In the genomic region with DNA sequence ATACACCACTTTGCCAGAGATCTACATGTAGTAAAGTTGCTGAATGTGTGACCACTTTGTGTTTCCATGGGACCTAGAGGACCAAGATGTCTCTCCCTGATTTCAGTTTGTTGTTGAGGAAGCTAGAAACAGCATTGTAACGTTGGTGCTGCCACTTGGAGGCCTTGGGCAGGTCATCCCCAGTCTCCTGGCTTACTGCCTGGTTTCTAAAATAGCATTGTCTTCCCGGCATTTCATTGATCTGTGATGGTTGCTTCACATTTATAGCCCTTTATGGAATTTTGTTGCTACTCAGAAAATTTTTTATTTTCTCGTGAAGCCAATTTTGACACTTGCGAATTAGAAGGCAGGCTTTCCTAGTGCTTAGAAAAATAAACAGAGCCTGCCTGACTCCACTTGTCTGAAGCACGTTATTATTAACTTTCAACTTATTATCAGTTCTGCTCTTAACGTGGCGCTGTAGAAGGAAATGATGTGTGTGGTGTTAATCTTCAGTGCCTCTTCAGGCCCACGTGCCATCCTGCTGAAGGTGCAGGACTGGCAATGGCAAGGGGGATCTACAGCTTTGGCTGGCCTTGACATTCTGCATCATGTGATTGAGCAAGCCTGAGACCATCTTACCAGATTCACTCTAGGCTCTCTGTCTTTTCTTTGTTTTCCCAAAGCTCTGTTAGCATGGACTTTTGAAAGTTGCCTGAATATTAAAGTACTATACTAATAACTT, we compare ENCODE assay signal across 10 cellular contexts. TPM values are rescaled to one million over a fixed set of nuclear protein-coding genes. Genes with fewer than 3 reads are reported as not detected.
DNase-seq lines count a peak whose midpoint lies in the region; ATAC-seq and TF ChIP-seq lines count a peak whose summit lies in the region.
"Had no signal": no experiment of that assay in that cellular context is flagged by ENCODE, and none has a peak within 500 bp of the region (broad histone marks: within the 10 kb centered on the region; RNA-seq: fewer than 3 reads in every experiment).

No MANE protein-coding gene starts in this region.

- no peak overlapping the region for H3K27ac ChIP-seq in CD8-positive, alpha-beta memory T cell (ENCODE audit: low read depth, low read length)
- H3K27ac ChIP-seq in gastroesophageal sphincter (peak overlapping the region; percentile 64 to 80 (median 76)), rectal smooth muscle tissue (ENCODE audit: low read depth, low read length) (peak overlapping the region; percentile 51)

- H3K4me3 Mint-ChIP-seq in CD8-positive, alpha-beta memory T cell: peak overlapping the region in 6 of 7 donors; percentile 5 to 50 (median 32)
- no peak overlapping the region for H3K4me3 Mint-ChIP-seq in activated CD4-positive, alpha-beta memory T cell treated with anti-CD3 and anti-CD28 coated beads for 36 hours
- no peak overlapping the region for H3K4me3 Mint-ChIP-seq in activated naive CD4-positive, alpha-beta T cell treated with anti-CD3 and anti-CD28 coated beads, Interleukin-2, amount 10 ng/mL, durations not matched to agents 7 days and 5 days
- H3K4me3 Mint-ChIP-seq: H9 had no signal

- peak in 1 of 4 experiments; percentile 15 for TF ChIP-seq CTCF in gastroesophageal sphincter (IDR thresholded peaks at IDR 0.05)

- no peak overlapping the region for H3K4me3 ChIP-seq in CD8-positive, alpha-beta memory T cell (ENCODE audit: low read length)
- H3K4me3 ChIP-seq in gastroesophageal sphincter (no peak overlapping the region), rectal smooth muscle tissue (ENCODE audit: low read length) (no peak overlapping the region), HAP-1 (no peak overlapping the region)

- no peak for TF ChIP-seq EP300 in gastroesophageal sphincter (IDR thresholded peaks at IDR 0.05)

- H3K27me3 ChIP-seq in CD8-positive, alpha-beta memory T cell (ENCODE audit: insufficient read depth, low read length, poor library complexity, severe bottlenecking): no peaks in the 10 kb centered on the region
- no peaks in the 10 kb centered on the region for H3K27me3 ChIP-seq in gastroesophageal sphincter
- no peaks in the 10 kb centered on the region for H3K27me3 ChIP-seq in rectal smooth muscle tissue (ENCODE audit: control insufficient read depth, insufficient read depth, low read length)
- no peaks in the 10 kb centered on the region for H3K27me3 ChIP-seq in HAP-1 (ENCODE audit: low read depth)

- peaks cover 88% of the 10 kb centered on the region for H3K4me1 ChIP-seq in CD8-positive, alpha-beta memory T cell (ENCODE audit: insufficient read depth, low read length)
- H3K4me1 ChIP-seq in gastroesophageal sphincter: peaks cover 10 to 96% (median 40%) of the 10 kb centered on the region in 3 donors
- H3K4me1 ChIP-seq in rectal smooth muscle tissue (ENCODE audit: control insufficient read depth, insufficient read depth, low read length): peaks cover 45% of the 10 kb centered on the region
- H3K4me1 ChIP-seq in HAP-1: peaks cover 17% of the 10 kb centered on the region

- H3K36me3 Mint-ChIP-seq in CD8-positive, alpha-beta memory T cell: peaks cover 0 to 57% (median 6%) of the 10 kb centered on the region in 3 donors
- no peaks in the 10 kb centered on the region for H3K36me3 Mint-ChIP-seq in activated CD4-positive, alpha-beta memory T cell treated with anti-CD3 and anti-CD28 coated beads for 36 hours
- peaks cover 72% of the 10 kb centered on the region for H3K36me3 Mint-ChIP-seq in activated naive CD4-positive, alpha-beta T cell treated with anti-CD3 and anti-CD28 coated beads, Interleukin-2, amount 10 ng/mL, durations not matched to agents 7 days and 5 days

- peaks cover 92 to 97% (median 96%) of the 10 kb centered on the region in 3 donors for H3K4me1 Mint-ChIP-seq in CD8-positive, alpha-beta memory T cell
- H3K4me1 Mint-ChIP-seq in activated CD4-positive, alpha-beta memory T cell treated with anti-CD3 and anti-CD28 coated beads for 36 hours (ENCODE audit: low read depth): peaks cover 87% of the 10 kb centered on the region
- peaks cover 81% of the 10 kb centered on the region for H3K4me1 Mint-ChIP-seq in activated naive CD4-positive, alpha-beta T cell treated with anti-CD3 and anti-CD28 coated beads, Interleukin-2, amount 10 ng/mL, durations not matched to agents 7 days and 5 days

- H3K27ac Mint-ChIP-seq in CD8-positive, alpha-beta memory T cell: peak overlapping the region; percentile 39 to 90 (median 81)
- peak overlapping the region; percentile 59 for H3K27ac Mint-ChIP-seq in activated CD4-positive, alpha-beta memory T cell treated with anti-CD3 and anti-CD28 coated beads for 36 hours
- no peak overlapping the region for H3K27ac Mint-ChIP-seq in activated naive CD4-positive, alpha-beta T cell treated with anti-CD3 and anti-CD28 coated beads, Interleukin-2, amount 10 ng/mL, durations not matched to agents 7 days and 5 days
- H3K27ac Mint-ChIP-seq: H9 had no signal

- no peak for TF ChIP-seq POLR2A in gastroesophageal sphincter (IDR thresholded peaks at IDR 0.05)

- H3K9me3 ChIP-seq in CD8-positive, alpha-beta memory T cell (ENCODE audit: low read length): no peaks in the 10 kb centered on the region
- H3K9me3 ChIP-seq in gastroesophageal sphincter (no peaks in the 10 kb centered on the region), HAP-1 (no peaks in the 10 kb centered on the region)

- H3K36me3 ChIP-seq in CD8-positive, alpha-beta memory T cell (ENCODE audit: insufficient read depth, low read length): peaks cover 14% of the 10 kb centered on the region
- H3K36me3 ChIP-seq in gastroesophageal sphincter (no peaks in the 10 kb centered on the region), rectal smooth muscle tissue (ENCODE audit: control insufficient read depth, insufficient read depth, low read length) (no peaks in the 10 kb centered on the region), HAP-1 (replicated peaks) (no peaks in the 10 kb centered on the region; the same call in 1 of the 2 replicates)

- POLR2A ChIA-PET in CD8-positive, alpha-beta memory T cell (lab: Charles Lee): interaction anchor here (0.6 kb wide), 1 partner anchor 12 kb away, joined by 6 read pairs; no protein-coding TSS in a partner anchor
- POLR2A ChIA-PET in activated CD4-positive, alpha-beta memory T cell treated with anti-CD3 and anti-CD28 coated beads for 36 hours (lab: Charles Lee): interaction anchor here (1.0 kb wide), 1 partner anchor 39 kb away, joined by 3 read pairs; no protein-coding TSS in a partner anchor

- H3K9ac ChIP-seq in rectal smooth muscle tissue (ENCODE audit: low read length): no peak overlapping the region

- H3K9me3 Mint-ChIP-seq in CD8-positive, alpha-beta memory T cell: no peaks in the 10 kb centered on the region
- no peaks in the 10 kb centered on the region for H3K9me3 Mint-ChIP-seq in activated CD4-positive, alpha-beta memory T cell treated with anti-CD3 and anti-CD28 coated beads for 36 hours
- H3K9me3 Mint-ChIP-seq in activated naive CD4-positive, alpha-beta T cell treated with anti-CD3 and anti-CD28 coated beads, Interleukin-2, amount 10 ng/mL, durations not matched to agents 7 days and 5 days: no peaks in the 10 kb centered on the region
- H3K9me3 Mint-ChIP-seq: H9 had no signal

- no peaks in the 10 kb centered on the region for H3K27me3 Mint-ChIP-seq in CD8-positive, alpha-beta memory T cell
- no peaks in the 10 kb centered on the region for H3K27me3 Mint-ChIP-seq in activated CD4-positive, alpha-beta memory T cell treated with anti-CD3 and anti-CD28 coated beads for 36 hours
- H3K27me3 Mint-ChIP-seq in activated naive CD4-positive, alpha-beta T cell treated with anti-CD3 and anti-CD28 coated beads, Interleukin-2, amount 10 ng/mL, durations not matched to agents 7 days and 5 days: no peaks in the 10 kb centered on the region

- CTCF ChIA-PET in CD8-positive, alpha-beta memory T cell (lab: Charles Lee): interaction anchor here (0.7 to 1.7 kb wide), 5 partner anchors 12 to 44 kb away, joined by 3 to 5 read pairs (median 3); no protein-coding TSS in a partner anchor
- CTCF ChIA-PET in activated CD4-positive, alpha-beta memory T cell treated with anti-CD3 and anti-CD28 coated beads for 36 hours (lab: Charles Lee): interaction anchor here (0.7 to 4.4 kb wide), 3 partner anchors 12 to 91 kb away, joined by 4 to 29 read pairs (median 5); no protein-coding TSS in a partner anchor
- CTCF ChIA-PET in activated naive CD4-positive, alpha-beta T cell treated with anti-CD3 and anti-CD28 coated beads, Interleukin-2, amount 10 ng/mL, durations not matched to agents 7 days and 5 days (lab: Charles Lee): interaction anchor here (1.6 to 2.3 kb wide), 2 partner anchors 17 to 92 kb away, joined by 6 to 11 read pairs; no protein-coding TSS in a partner anchor

- in situ Hi-C loops in HAP-1 (cut with MboI; ENCODE audit: low sequenced_read_pairs): no loop called here

- ATAC-seq in gastroesophageal sphincter (no peak), GM21723 (IDR thresholded peaks at IDR 0.05; ENCODE audit: unreplicated experiment) (no peak)

- 9 to 22% methylated on average over 4 to 8 of the region's 8 CpGs for WGBS in gastroesophageal sphincter (ENCODE audit: low coverage in 1 of 2), 2 donors

- DNase-seq in CD8-positive, alpha-beta memory T cell: no peak
- DNase-seq in activated CD4-positive, alpha-beta memory T cell treated with anti-CD3 and anti-CD28 coated beads for 36 hours: no peak
- DNase-seq in HAP-1 (ENCODE audit: low spot score in 2 of 2): no peak
- DNase-seq in activated naive CD4-positive, alpha-beta T cell treated with anti-CD3 and anti-CD28 coated beads, Interleukin-2, amount 10 ng/mL, durations not matched to agents 7 days and 5 days: no peak
- no peak for DNase-seq in central memory CD4-positive, alpha-beta T cell
- DNase-seq: H9, NCI-H1694 treated with DMSO at 0.1 percent for 48 hours had no signal

- intact Hi-C loops in activated CD4-positive, alpha-beta memory T cell treated with anti-CD3 and anti-CD28 coated beads for 36 hours (cut with micrococcal nuclease): loop anchor here (2.0 kb wide), 1 partner anchor 36 kb away; no protein-coding TSS in a partner anchor

RNA-seq across cellular contexts. Expression of a gene that starts 59.9 kb away (rescaled TPM):
- 10 to 100 TPM; 41.0 to 46.9 TPM for total RNA-seq in CD8-positive, alpha-beta memory T cell
- 61.4 TPM for polyA plus RNA-seq in CD8-positive, alpha-beta memory T cell
- total RNA-seq in activated CD4-positive, alpha-beta memory T cell treated with anti-CD3 and anti-CD28 coated beads for 36 hours: 10 to 100 TPM; 40.7 to 42.0 TPM
- 10 to 100 TPM; 30.2 to 45.1 (median 37.8) TPM for total RNA-seq in gastroesophageal sphincter

Comparison
In these comparisons a context has a peak if more than half of its experiments do, and no peak if none do; other contexts are left out.
1. H3K4me3 Mint-ChIP-seq: peak in CD8-positive, alpha-beta memory T cell (6 of 7); none in activated CD4-positive, alpha-beta memory T cell treated with anti-CD3 and anti-CD28 coated beads for 36 hours (single experiment) and activated naive CD4-positive, alpha-beta T cell treated with anti-CD3 and anti-CD28 coated beads, Interleukin-2, amount 10 ng/mL, durations not matched to agents 7 days and 5 days (single experiment).